Comparison of ENCODE assay signal across 4 cellular contexts in genomic region chr2:186960241-186960640, GRCh38.
DNase-seq lines count a peak whose midpoint lies in the region; TF ChIP-seq lines count a peak whose summit lies in the region.
"Not testable (repeated sequence)": the region's sequence is repeated elsewhere in the genome, so short reads cannot be mapped to it uniquely, and the experiment has no call there.

No MANE protein-coding gene starts in this region.

- peak; percentile 0 for DNase-seq in colonic mucosa
- peak; percentile 39 for DNase-seq in esophagus muscularis mucosa (ENCODE audit: extremely low spot score)
- DNase-seq in mesenteric fat pad (ENCODE audit: low spot score): peak; percentile 9
- peak; percentile 10 for DNase-seq in stomach

- TF ChIP-seq CTCF in colonic mucosa (IDR thresholded peaks at IDR 0.05); esophagus muscularis mucosa (IDR thresholded peaks at IDR 0.05); stomach (IDR thresholded peaks at IDR 0.05): not testable (repeated sequence)

- TF ChIP-seq EP300 in esophagus muscularis mucosa (IDR thresholded peaks at IDR 0.05); stomach (IDR thresholded peaks at IDR 0.05): not testable (repeated sequence)

- H3K36me3 ChIP-seq in colonic mucosa, esophagus muscularis mucosa, stomach: not testable (repeated sequence)

- TF ChIP-seq POLR2A in esophagus muscularis mucosa (IDR thresholded peaks at IDR 0.05; ENCODE audit: low read depth); stomach (IDR thresholded peaks at IDR 0.05): not testable (repeated sequence)

- intact Hi-C loops in colonic mucosa (cut with DNase I); esophagus muscularis mucosa (cut with DNase I); stomach (cut with DNase I; ENCODE audit: low total_unique reads): not testable (repeated sequence)

- not testable (repeated sequence) for H3K9me3 ChIP-seq in colonic mucosa, esophagus muscularis mucosa, stomach

- H3K4me3 ChIP-seq in colonic mucosa, esophagus muscularis mucosa, stomach: not testable (repeated sequence)

- not testable (repeated sequence) for H3K4me1 ChIP-seq in colonic mucosa, esophagus muscularis mucosa, stomach

- H3K27me3 ChIP-seq in colonic mucosa, esophagus muscularis mucosa, stomach: not testable (repeated sequence)

- 95% methylated on average over 5 of the region's 5 CpGs for WGBS in esophagus muscularis mucosa
- WGBS in stomach, 5 donors: 81 to 87% (median 84%) methylated on average over 5 of the region's 5 CpGs

- H3K27ac ChIP-seq in colonic mucosa; esophagus muscularis mucosa (replicated peaks in 1 of 4); stomach: not testable (repeated sequence)

- not testable (repeated sequence) for H3K9ac ChIP-seq in colonic mucosa (ENCODE audit: low read depth in 2 of 2, low read length in 2 of 2)
